8 cellular contexts compared by ENCODE assay signal in genomic region chr1:42942444-42942843, GRCh38. TPM values are rescaled to one million over a fixed set of nuclear protein-coding genes. Genes with fewer than 3 reads are reported as not detected.
DNase-seq lines count a peak whose midpoint lies in the region; ATAC-seq and TF ChIP-seq lines count a peak whose summit lies in the region.

No MANE protein-coding gene starts in this region.

- no peak for TF ChIP-seq EP300 in suprapubic skin (IDR thresholded peaks at IDR 0.05)

- H3K4me1 Mint-ChIP-seq in activated CD4-positive, alpha-beta T cell treated with anti-CD3 and anti-CD28 coated beads for 36 hours, result peaks cover 95% of the 10 kb centered on the region
- H3K4me1 Mint-ChIP-seq in activated B cell treated with CpG ODN at 0.5 μM for 24 hours, result peaks cover 100% of the 10 kb centered on the region

- POLR2A ChIA-PET in activated CD4-positive, alpha-beta T cell treated with anti-CD3 and anti-CD28 coated beads for 36 hours (lab: Charles Lee), result interaction anchor here (0.7 kb wide), 1 partner anchor 12 kb away, joined by 3 read pairs; no protein-coding TSS in a partner anchor
- POLR2A ChIA-PET in activated B cell treated with CpG ODN at 0.5 μM for 24 hours (lab: Charles Lee), result interaction anchor here (17.5 to 26.4 kb wide), 3 partner anchors 11 to 18 kb away, joined by 291 to 694 read pairs (median 442); partner anchors contain the start of gene SLC2A1

- CTCF ChIA-PET in activated CD4-positive, alpha-beta T cell treated with anti-CD3 and anti-CD28 coated beads for 36 hours (lab: Charles Lee), result interaction anchor here (0.6 to 1.9 kb wide), 3 partner anchors 10 to 1020 kb away, joined by 3 to 6 read pairs (median 5); no protein-coding TSS in a partner anchor
- CTCF ChIA-PET in activated B cell treated with CpG ODN at 0.5 μM for 24 hours (lab: Charles Lee), result interaction anchor here (1.0 to 1.9 kb wide), 4 partner anchors 10 to 131 kb away, joined by 3 to 7 read pairs (median 5); no protein-coding TSS in a partner anchor

- TF ChIP-seq POLR2A in suprapubic skin (IDR thresholded peaks at IDR 0.05), result no peak

- H3K27me3 ChIP-seq in suprapubic skin, result no peaks in the 10 kb centered on the region

- WGBS in suprapubic skin, result 48% methylated on average over 2 of the region's 6 CpGs

- peak overlapping the region; percentile 79 for H3K27ac Mint-ChIP-seq in activated CD4-positive, alpha-beta T cell treated with anti-CD3 and anti-CD28 coated beads for 36 hours
- H3K27ac Mint-ChIP-seq in activated B cell treated with CpG ODN at 0.5 μM for 24 hours, result peak overlapping the region; percentile 91

- H3K4me3 Mint-ChIP-seq in activated CD4-positive, alpha-beta T cell treated with anti-CD3 and anti-CD28 coated beads for 36 hours, result no peak overlapping the region
- peak overlapping the region; percentile 32 for H3K4me3 Mint-ChIP-seq in activated B cell treated with CpG ODN at 0.5 μM for 24 hours

- TF ChIP-seq CTCF in activated B cell treated with CpG ODN at 0.5 μM for 24 hours (IDR thresholded peaks at IDR 0.05) (no peak), suprapubic skin (IDR thresholded peaks at IDR 0.05) (no peak)

- no peaks in the 10 kb centered on the region for H3K9me3 ChIP-seq in suprapubic skin

- peak overlapping the region; percentile 83 for H3K27ac ChIP-seq in suprapubic skin

- DNase-seq in activated CD4-positive, alpha-beta T cell treated with anti-CD3 and anti-CD28 coated beads for 36 hours, result no peak
- no peak for DNase-seq in activated CD4-positive, alpha-beta T cell treated with anti-CD3 and anti-CD28 coated beads, Interleukin-2, amount 50 U/mL, for 1 hour
- DNase-seq in activated B cell treated with CpG ODN at 0.5 μM for 24 hours (no peak), germinal center (ENCODE audit: low spot score) (peak; percentile 36), suprapubic skin (ENCODE audit: low spot score in 2 of 2) (no peak), NCI-H82 treated with DMSO at 0.1 percent for 48 hours (lab: John Stamatoyannopoulos, UW; ENCODE audit: unreplicated experiment) (no peak)

- H3K36me3 Mint-ChIP-seq in activated CD4-positive, alpha-beta T cell treated with anti-CD3 and anti-CD28 coated beads for 36 hours (ENCODE audit: low read depth), result peaks cover 76% of the 10 kb centered on the region
- H3K36me3 Mint-ChIP-seq in activated B cell treated with CpG ODN at 0.5 μM for 24 hours (ENCODE audit: low read depth), result peaks cover 83% of the 10 kb centered on the region

- H3K4me3 ChIP-seq in suprapubic skin, result no peak overlapping the region

- intact Hi-C loops in activated CD4-positive, alpha-beta T cell treated with anti-CD3 and anti-CD28 coated beads for 36 hours (cut with DNase I, micrococcal nuclease), result no loop called here
- intact Hi-C loops in activated B cell treated with CpG ODN at 0.5 μM for 24 hours (cut with micrococcal nuclease), result no loop called here

- H3K36me3 ChIP-seq in suprapubic skin, result peaks cover 5% of the 10 kb centered on the region

- ATAC-seq in activated CD4-positive, alpha-beta T cell treated with anti-CD3 and anti-CD28 coated beads for 36 hours, result no peak
- ATAC-seq in activated B cell treated with CpG ODN at 0.5 μM for 24 hours (ENCODE audit: low read depth) (peak; percentile 57), HG03520 (IDR thresholded peaks at IDR 0.05; ENCODE audit: unreplicated experiment) (no peak), HG02884 (IDR thresholded peaks at IDR 0.05; ENCODE audit: unreplicated experiment) (no peak)

- no peaks in the 10 kb centered on the region for H3K27me3 Mint-ChIP-seq in activated CD4-positive, alpha-beta T cell treated with anti-CD3 and anti-CD28 coated beads for 36 hours
- H3K27me3 Mint-ChIP-seq in activated B cell treated with CpG ODN at 0.5 μM for 24 hours, result no peaks in the 10 kb centered on the region

- H3K9me3 Mint-ChIP-seq in activated CD4-positive, alpha-beta T cell treated with anti-CD3 and anti-CD28 coated beads for 36 hours (ENCODE audit: low read depth), result no peaks in the 10 kb centered on the region
- H3K9me3 Mint-ChIP-seq in activated B cell treated with CpG ODN at 0.5 μM for 24 hours, result no peaks in the 10 kb centered on the region

- H3K4me1 ChIP-seq in suprapubic skin, result peaks cover 98% of the 10 kb centered on the region

RNA-seq across cellular contexts. Expression of gene SLC2A1, which starts 16.2 kb away (rescaled TPM):
- total RNA-seq in activated CD4-positive, alpha-beta T cell treated with anti-CD3 and anti-CD28 coated beads for 36 hours, result 100 to 1,000 TPM; 115 to 125 TPM
- total RNA-seq in activated B cell treated with CpG ODN at 0.5 μM for 24 hours (105 and 117 TPM in 2 replicates), suprapubic skin (1,000 to 10,000 TPM in 1 of 4 donors, 100 to 1,000 TPM in 3; 466 to 1,239 (median 686) TPM)
